In genomic region chr3:113615976-113616375, GRCh38 we compare ENCODE assay signal across 20 cellular contexts.
DNase-seq lines count a peak whose midpoint lies in the region; ATAC-seq and TF ChIP-seq lines count a peak whose summit lies in the region.
"Had no signal": no experiment of that assay in that cellular context is flagged by ENCODE, and none has a peak within 500 bp of the region (broad histone marks: within the 10 kb centered on the region; RNA-seq: fewer than 3 reads in every experiment).

No MANE protein-coding gene starts in this region.

- no peak overlapping the region for H3K4me3 ChIP-seq in LNCaP clone FGC (ENCODE audit: low read depth, low read length)
- no peak overlapping the region for H3K4me3 ChIP-seq in fibroblast of pulmonary artery (replicated peaks; ENCODE audit: low read depth, low read length)
- H3K4me3 ChIP-seq: BLaER1 treated with 17β-estradiol and CSF1 and Interleukin-3, amounts not matched to agents 10 nM and 100 nM; HAP-1 had no signal

- ATAC-seq in HG03342 (IDR thresholded peaks at IDR 0.05; ENCODE audit: unreplicated experiment) (no peak), HG03025 (IDR thresholded peaks at IDR 0.05; ENCODE audit: low FRiP score, unreplicated experiment) (no peak), HG02938 (IDR thresholded peaks at IDR 0.05; ENCODE audit: unreplicated experiment) (no peak)
- ATAC-seq: CD8-positive, alpha-beta T cell had no signal

- peak; percentile 90 for DNase-seq in DMS 273 (lab: John Stamatoyannopoulos, UW; ENCODE audit: unreplicated experiment)
- DNase-seq in LNCaP clone FGC (ENCODE audit: low read depth), result peak; percentile 30
- DNase-seq in fibroblast of pulmonary artery (ENCODE audit: low read depth), result peak; percentile 8
- peak; percentile 52 for DNase-seq in left kidney (ENCODE audit: low read depth, low spot score)
- DNase-seq: CD8-positive, alpha-beta T cell; DMS79 treated with DMSO at 0.1 percent for 48 hours; Kasumi-1; MM.1S; NCI-H1092; NCI-H1436 treated with DMSO at 0.1 percent for 48 hours; NCI-H2081; NCI-H2171 treated with DMSO at 0.1 percent for 48 hours; NCI-H510A; NCI-H748 treated with DMSO at 0.1 percent for 48 hours; SIG-M5 had no signal

- TF ChIP-seq CTCF in LNCaP clone FGC (IDR thresholded peaks at IDR 0.05; ENCODE audit: control insufficient read depth, extremely low read depth, insufficient read depth) (no peak), fibroblast of pulmonary artery (IDR thresholded peaks at IDR 0.05; ENCODE audit: low read length, missing control alignments) (no peak)

Comparison
In these comparisons a context has a peak if more than half of its experiments do, and no peak if none do; other contexts are left out.
1. DNase-seq: peak in every context shown above with its lines; median percentile 90 in DMS 273; 52 in left kidney; 30 in LNCaP clone FGC; 8 in fibroblast of pulmonary artery.